15 cellular contexts compared by ENCODE assay signal in genomic region chr2:230903251-230904150, GRCh38. TPM values are rescaled to one million over a fixed set of nuclear protein-coding genes. Genes with fewer than 3 reads are reported as not detected.
DNase-seq lines count a peak whose midpoint lies in the region; ATAC-seq and TF ChIP-seq lines count a peak whose summit lies in the region.
"Had no signal": no experiment of that assay in that cellular context is flagged by ENCODE, and none has a peak within 500 bp of the region (broad histone marks: within the 10 kb centered on the region; RNA-seq: fewer than 3 reads in every experiment).

No MANE protein-coding gene starts in this region.

- H3K27me3 ChIP-seq in GM23338 (ENCODE audit: insufficient read depth) (no peaks in the 10 kb centered on the region), MM.1S (replicated peaks; ENCODE audit: insufficient read depth, low read length) (no peaks in the 10 kb centered on the region), HAP-1 (ENCODE audit: low read depth) (0 out of 2 replicates have a peak, but pooled peaks cover 3% of the 10 kb centered on the region)
- H3K27me3 ChIP-seq in effector memory CD4-positive, alpha-beta T cell (replicated peaks; ENCODE audit: control insufficient read depth, insufficient read depth, low read length, poor library complexity, severe bottlenecking), result no peaks in the 10 kb centered on the region
- H3K27me3 ChIP-seq: neutrophil, thyroid gland had no signal

- peaks cover 21% of the 10 kb centered on the region for H3K27me3 Mint-ChIP-seq in GM23338 (ENCODE audit: insufficient read depth, low read depth, poor library complexity)
- H3K27me3 Mint-ChIP-seq in chondrocyte (ENCODE audit: low read depth), result peaks cover 19% of the 10 kb centered on the region

- no peak overlapping the region for H3K9ac ChIP-seq in MM.1S (ENCODE audit: low read length)

- H3K4me1 ChIP-seq in GM23338 (ENCODE audit: insufficient read depth) (peaks cover 39% of the 10 kb centered on the region), MM.1S (ENCODE audit: low read length) (peaks cover 11% of the 10 kb centered on the region), HAP-1 (no peaks in the 10 kb centered on the region)
- H3K4me1 ChIP-seq in effector memory CD4-positive, alpha-beta T cell (ENCODE audit: control insufficient read depth, insufficient read depth, low read length, poor library complexity, severe bottlenecking), result peaks cover 10% of the 10 kb centered on the region

- H3K9me3 ChIP-seq in MM.1S (replicated peaks; ENCODE audit: insufficient read depth, low read length), result no peaks in the 10 kb centered on the region
- no peaks in the 10 kb centered on the region for H3K9me3 ChIP-seq in HAP-1
- H3K9me3 ChIP-seq in effector memory CD4-positive, alpha-beta T cell (ENCODE audit: control insufficient read depth, low read length), result no peaks in the 10 kb centered on the region
- H3K9me3 ChIP-seq: neutrophil, thyroid gland had no signal

- H3F3A ChIP-seq in GM23338 (replicated peaks; ENCODE audit: low read depth) (no peaks in the 10 kb centered on the region), MM.1S (ENCODE audit: insufficient read depth, low read length) (no peaks in the 10 kb centered on the region)

- H4K20me1 ChIP-seq in GM23338 (replicated peaks; ENCODE audit: insufficient read depth), result no peaks in the 10 kb centered on the region
- H4K20me1 ChIP-seq in MM.1S (ENCODE audit: insufficient read depth, low read length), result no peaks in the 10 kb centered on the region

- H2AFZ ChIP-seq in GM23338, result 0 out of 2 replicates have a peak overlapping the region, but pooled peaks have one; percentile 28
- no peak overlapping the region for H2AFZ ChIP-seq in MM.1S (ENCODE audit: low read length)

- intact Hi-C loops in sciatic nerve (cut with DNase I), result no loop called here

- H3K36me3 ChIP-seq in GM23338 (ENCODE audit: insufficient read depth) (no peaks in the 10 kb centered on the region), MM.1S (replicated peaks; ENCODE audit: insufficient read depth, low read length) (no peaks in the 10 kb centered on the region), HAP-1 (replicated peaks) (no peaks in the 10 kb centered on the region)
- no peaks in the 10 kb centered on the region for H3K36me3 ChIP-seq in effector memory CD4-positive, alpha-beta T cell (ENCODE audit: control insufficient read depth, insufficient read depth, low read length)
- H3K36me3 ChIP-seq: neutrophil, thyroid gland had no signal

- peaks cover 57% of the 10 kb centered on the region for H3K4me1 Mint-ChIP-seq in GM23338
- peaks cover 2% of the 10 kb centered on the region for H3K4me1 Mint-ChIP-seq in chondrocyte (ENCODE audit: low read depth)

- H3K4me3 ChIP-seq in GM23338 (no peak overlapping the region; the same call in 1 of the 2 replicates), MM.1S (ENCODE audit: low read length) (no peak overlapping the region), HAP-1 (no peak overlapping the region)
- H3K4me3 ChIP-seq in effector memory CD4-positive, alpha-beta T cell (ENCODE audit: insufficient read depth, low read depth, low read length, poor library complexity, severe bottlenecking), result no peak overlapping the region
- H3K4me3 ChIP-seq: thyroid gland had no signal

- in situ Hi-C loops in HAP-1 (cut with MboI; ENCODE audit: low sequenced_read_pairs), result loop anchor here (5.0 kb wide), 1 partner anchor 84 kb away; no protein-coding TSS in a partner anchor

- H3K9me2 ChIP-seq in GM23338 (ENCODE audit: insufficient read depth) (no peaks in the 10 kb centered on the region), MM.1S (replicated peaks; ENCODE audit: insufficient read depth, low read length) (no peaks in the 10 kb centered on the region)

- no peaks in the 10 kb centered on the region for H3K9me3 Mint-ChIP-seq in GM23338
- no peaks in the 10 kb centered on the region for H3K9me3 Mint-ChIP-seq in chondrocyte (ENCODE audit: low read depth)

- DNase-seq in GM23338 (ENCODE audit: low spot score), result no peak
- DNase-seq in MM.1S, result peak; percentile 14
- DNase-seq in chondrocyte (ENCODE audit: low spot score), result peak; percentile 72
- peak; percentile 36 for DNase-seq in sciatic nerve (ENCODE audit: low spot score)
- DNase-seq in OCI-M1 (lab: John Stamatoyannopoulos, UW), result no peak
- DNase-seq in HAP-1 (ENCODE audit: low spot score in 2 of 2), result no peak
- DNase-seq in effector memory CD4-positive, alpha-beta T cell, result no peak
- DNase-seq: activated CD4-positive, alpha-beta T cell treated with anti-CD3 and anti-CD28 coated beads for 4 hours; caudate nucleus; COR-L47; KG1; NCI-H187 treated with DMSO at 0.1 percent for 48 hours; T1000; thyroid gland had no signal

- no peak for TF ChIP-seq CTCF in GM23338 (conservative IDR thresholded peaks at IDR 0.05; ENCODE audit: low read depth in 2 of 2)
- TF ChIP-seq CTCF in MM.1S (IDR thresholded peaks at IDR 0.05; ENCODE audit: low read length), result no peak
- TF ChIP-seq CTCF in chondrocyte (IDR thresholded peaks at IDR 0.05), result no peak

- peak overlapping the region; percentile 51; the same call in 1 of the 3 replicates for H3K4me3 Mint-ChIP-seq in GM23338
- no peak overlapping the region for H3K4me3 Mint-ChIP-seq in chondrocyte (ENCODE audit: unreplicated experiment)

- H3K4me2 ChIP-seq in GM23338 (peak overlapping the region; percentile 74), MM.1S (ENCODE audit: low read depth, low read length) (0 out of 2 replicates have a peak overlapping the region, but pooled peaks have one; percentile 5)

- peak overlapping the region; percentile 73; the same call in 1 of the 2 replicates for H3K27ac Mint-ChIP-seq in GM23338
- no peak overlapping the region for H3K27ac Mint-ChIP-seq in chondrocyte (ENCODE audit: unreplicated experiment)

- H3K79me2 ChIP-seq in GM23338 (replicated peaks; ENCODE audit: insufficient read depth), result no peaks in the 10 kb centered on the region
- no peaks in the 10 kb centered on the region for H3K79me2 ChIP-seq in MM.1S (ENCODE audit: low read length)

- no peak overlapping the region for H3K27ac ChIP-seq in GM23338 (ENCODE audit: low read depth)
- H3K27ac ChIP-seq in MM.1S (ENCODE audit: low read length), result no peak overlapping the region
- H3K27ac ChIP-seq in effector memory CD4-positive, alpha-beta T cell (ENCODE audit: insufficient read depth, low read length, poor library complexity, severe bottlenecking), result no peak overlapping the region
- H3K27ac ChIP-seq: neutrophil, thyroid gland had no signal

- H3K36me3 Mint-ChIP-seq in GM23338 (ENCODE audit: low read depth) (no peaks in the 10 kb centered on the region), chondrocyte (ENCODE audit: low read depth) (no peaks in the 10 kb centered on the region)

- ATAC-seq in GM23338, result no peak
- no peak for ATAC-seq in sciatic nerve

TF ChIP-seq in GM23338, 12 proteins besides CTCF, POLR2A, EP300 and RAD21:
- TF ChIP-seq EZH2phosphoT487 (IDR thresholded peaks at IDR 0.05; ENCODE audit: unreplicated experiment) (no peak), ZNF114 (CRISPR knock-in tag; IDR thresholded peaks at IDR 0.05) (no peak), EZH2 (IDR thresholded peaks at IDR 0.05; ENCODE audit: low read depth, unreplicated experiment) (no peak), STAT1 (IDR thresholded peaks at IDR 0.05; ENCODE audit: unreplicated experiment) (no peak), JUNB (IDR thresholded peaks at IDR 0.05; ENCODE audit: unreplicated experiment) (no peak), ETS1 (IDR thresholded peaks at IDR 0.05) (no peak)
TF ChIP-seq in GM23338: peak in this region for 0.

RNA-seq across cellular contexts. Expression of gene GPR55, which starts 21.5 kb away (rescaled TPM):
- not detected in 2 replicates for total RNA-seq in GM23338 (2014; rRNA removed; shearing (Covaris generic))
- not detected in 2 replicates for polyA plus RNA-seq in GM23338 (2016; fragmentation: Nextera tagmentation; extraction: Ambion mirVana)
- total RNA-seq in chondrocyte, result not detected in 3 replicates
- total RNA-seq in sciatic nerve, result 0.18 TPM

RNA-seq across cellular contexts. Expression of gene ITM2C, which starts 38.8 kb away (rescaled TPM):
- total RNA-seq in GM23338 (2014; rRNA removed; shearing (Covaris generic)), result 314 and 367 TPM in 2 replicates
- polyA plus RNA-seq in GM23338 (2016; fragmentation: Nextera tagmentation; extraction: Ambion mirVana), result 240 and 241 TPM in 2 replicates
- total RNA-seq in chondrocyte (114 to 215 TPM (median 208 TPM) in 3 replicates), sciatic nerve (136 TPM)

Comparison
In these comparisons a context has a peak if more than half of its experiments do, and no peak if none do; other contexts are left out.
1. DNase-seq: peak in MM.1S (single experiment), chondrocyte (single experiment) and sciatic nerve (single experiment); none in GM23338 (single experiment), OCI-M1 (single experiment), HAP-1 (0 of 2) and effector memory CD4-positive, alpha-beta T cell (0 of 3).